Comparison of ENCODE assay signal across 24 cellular contexts in genomic region chr2:157790780-157791179, GRCh38.
A peak's percentile ranks its signal among the peaks of the same experiment; 100 is the strongest.
DNase-seq lines count a peak whose midpoint lies in the region; ATAC-seq and TF ChIP-seq lines count a peak whose summit lies in the region.
"Had no signal": no experiment of that assay in that cellular context is flagged by ENCODE, and none has a peak within 500 bp of the region (broad histone marks: within the 10 kb centered on the region; RNA-seq: fewer than 3 reads in every experiment).

No MANE protein-coding gene starts in this region.

- H3F3A ChIP-seq in neural progenitor cell (ENCODE audit: low read depth), result no peaks in the 10 kb centered on the region

- H3K4me3 Mint-ChIP-seq in neural progenitor cell, result no peak overlapping the region
- H3K4me3 Mint-ChIP-seq: activated naive CD8-positive, alpha-beta T cell treated with anti-CD3 and anti-CD28 coated beads for 36 hours; activated T-helper 1 cell treated with anti-CD3 and anti-CD28 coated beads, Interleukin-12 subunit alpha, Interleukin-12 subunit beta, Interleukin-2, Interleukin-4 antibody, amounts not matched to agents 30 ng/mL and 10 ng/mL and 1 ng/mL, durations not matched to agents 14 hours and 24 hours and 36 hours; CD14-positive monocyte; nephron had no signal

- H4K20me1 ChIP-seq in neural progenitor cell (ENCODE audit: low read depth), result no peaks in the 10 kb centered on the region

- no peaks in the 10 kb centered on the region for H3K27me3 Mint-ChIP-seq in neural progenitor cell (ENCODE audit: insufficient read depth, low read depth)
- H3K27me3 Mint-ChIP-seq: activated naive CD8-positive, alpha-beta T cell treated with anti-CD3 and anti-CD28 coated beads for 36 hours had no signal

- H3K27me3 ChIP-seq in WERI-Rb-1 (ENCODE audit: insufficient read depth, low read depth, severe bottlenecking) (no peaks in the 10 kb centered on the region), left ventricle myocardium inferior (ENCODE audit: low read depth) (no peaks in the 10 kb centered on the region), neural progenitor cell (no peaks in the 10 kb centered on the region), thoracic aorta (replicated peaks; ENCODE audit: insufficient read depth) (no peaks in the 10 kb centered on the region)
- H3K27me3 ChIP-seq: dorsolateral prefrontal cortex, vagina had no signal

- H3K79me2 ChIP-seq in neural progenitor cell (ENCODE audit: low read depth), result no peaks in the 10 kb centered on the region
- H3K79me2 ChIP-seq: parathyroid adenoma had no signal

- H3K4me2 ChIP-seq in neural progenitor cell, result peak overlapping the region; percentile 1

- no peaks in the 10 kb centered on the region for H3K9me3 Mint-ChIP-seq in neural progenitor cell
- H3K9me3 Mint-ChIP-seq: activated naive CD8-positive, alpha-beta T cell treated with anti-CD3 and anti-CD28 coated beads for 36 hours; activated T-helper 1 cell treated with anti-CD3 and anti-CD28 coated beads, Interleukin-12 subunit alpha, Interleukin-12 subunit beta, Interleukin-2, Interleukin-4 antibody, amounts not matched to agents 30 ng/mL and 10 ng/mL and 1 ng/mL, durations not matched to agents 14 hours and 24 hours and 36 hours; nephron had no signal

- no peaks in the 10 kb centered on the region; the same call in 1 of the 2 replicates for H3K36me3 ChIP-seq in WERI-Rb-1
- H3K36me3 ChIP-seq in left ventricle myocardium inferior, result no peaks in the 10 kb centered on the region
- no peaks in the 10 kb centered on the region for H3K36me3 ChIP-seq in neural progenitor cell
- H3K36me3 ChIP-seq in thoracic aorta, result no peaks in the 10 kb centered on the region
- H3K36me3 ChIP-seq: vagina had no signal

- H3K4me3 ChIP-seq in WERI-Rb-1 (ENCODE audit: low read depth, low read length), result no peak overlapping the region
- H3K4me3 ChIP-seq in left ventricle myocardium inferior, result no peak overlapping the region
- H3K4me3 ChIP-seq in neural progenitor cell, result no peak overlapping the region
- no peak overlapping the region for H3K4me3 ChIP-seq in thoracic aorta
- H3K4me3 ChIP-seq: dorsolateral prefrontal cortex, vagina had no signal

- TF ChIP-seq CTCF in WERI-Rb-1 (IDR thresholded peaks at IDR 0.05; ENCODE audit: low read depth, low read length) (no peak), left ventricle myocardium inferior (IDR thresholded peaks at IDR 0.05; ENCODE audit: borderline replicate concordance) (no peak), neural progenitor cell (IDR thresholded peaks at IDR 0.05) (no peak), thoracic aorta (IDR thresholded peaks at IDR 0.05) (no peak)

- intact Hi-C loops in left ventricle myocardium inferior (cut with micrococcal nuclease), result no loop called here

- H3K4me1 ChIP-seq in left ventricle myocardium inferior, result peaks cover 66% of the 10 kb centered on the region
- H3K4me1 ChIP-seq in neural progenitor cell, result peaks cover 43% of the 10 kb centered on the region
- peaks cover 40 to 70% of the 10 kb centered on the region in 2 donors for H3K4me1 ChIP-seq in thoracic aorta (ENCODE audit: control insufficient read depth in 1 of 2, low read depth in 2 of 2)

- ATAC-seq in thoracic aorta (ENCODE audit: insufficient number of reproducible peaks, low FRiP score, low read depth), result no peak
- ATAC-seq: SK-N-SH treated with all-trans-retinoic acid at 6 μM for 48 hours had no signal

- peak; percentile 22 for DNase-seq in WERI-Rb-1
- no peak for DNase-seq in left ventricle myocardium inferior
- no peak for DNase-seq in neural progenitor cell (ENCODE audit: low spot score)
- DNase-seq in thoracic aorta (ENCODE audit: low spot score), result no peak
- DNase-seq in DMS 273 (lab: John Stamatoyannopoulos, UW; ENCODE audit: unreplicated experiment), result no peak
- DNase-seq in stimulated activated naive CD4-positive, alpha-beta T cell (lab: John Stamatoyannopoulos, UW), result no peak
- no peak for DNase-seq in HT-29 (ENCODE audit: low spot score)
- DNase-seq: activated CD4-positive, alpha-beta T cell treated with anti-CD3 and anti-CD28 coated beads, Interleukin-2, amount 50 U/mL, for 1 hour; activated naive CD8-positive, alpha-beta T cell treated with anti-CD3 and anti-CD28 coated beads for 36 hours; cerebellar nuclear complex; dorsolateral prefrontal cortex; EL; H7; NCI-H1092; NCI-H1930; NCI-H2227 treated with DMSO at 0.1 percent for 48 hours; stimulated activated CD4-positive, alpha-beta T cell treated with anti-CD3 and anti-CD28 coated beads, Interleukin-1b, Interleukin-23, amount 100 ng/mL, for 48 hours had no signal

- no peak overlapping the region for H3K27ac ChIP-seq in WERI-Rb-1
- H3K27ac ChIP-seq in left ventricle myocardium inferior (replicated peaks), result peak overlapping the region; percentile 87
- no peak overlapping the region for H3K27ac ChIP-seq in neural progenitor cell
- H3K27ac ChIP-seq in thoracic aorta, result peak overlapping the region; percentile 75 to 87
- H3K27ac ChIP-seq: parathyroid adenoma, VCaP had no signal

- H3K9ac ChIP-seq in neural progenitor cell, result no peak overlapping the region
- H3K9ac ChIP-seq: parathyroid adenoma had no signal

- no peak overlapping the region for H3K27ac Mint-ChIP-seq in neural progenitor cell
- H3K27ac Mint-ChIP-seq: activated naive CD8-positive, alpha-beta T cell treated with anti-CD3 and anti-CD28 coated beads for 36 hours; activated T-helper 1 cell treated with anti-CD3 and anti-CD28 coated beads, Interleukin-12 subunit alpha, Interleukin-12 subunit beta, Interleukin-2, Interleukin-4 antibody, amounts not matched to agents 30 ng/mL and 10 ng/mL and 1 ng/mL, durations not matched to agents 14 hours and 24 hours and 36 hours; CD14-positive monocyte; nephron had no signal

- H2AFZ ChIP-seq in neural progenitor cell (replicated peaks), result no peak overlapping the region
- H2AFZ ChIP-seq: parathyroid adenoma had no signal

- no peaks in the 10 kb centered on the region for H3K9me3 ChIP-seq in WERI-Rb-1 (ENCODE audit: severe bottlenecking)
- H3K9me3 ChIP-seq in left ventricle myocardium inferior (replicated peaks), result no peaks in the 10 kb centered on the region
- no peaks in the 10 kb centered on the region for H3K9me3 ChIP-seq in neural progenitor cell (ENCODE audit: low read depth)
- no peaks in the 10 kb centered on the region for H3K9me3 ChIP-seq in thoracic aorta
- H3K9me3 ChIP-seq: vagina had no signal

- H3K4me1 Mint-ChIP-seq in neural progenitor cell, result peaks cover 29% of the 10 kb centered on the region
- H3K4me1 Mint-ChIP-seq: CD14-positive monocyte had no signal

- H3K36me3 Mint-ChIP-seq in neural progenitor cell, result peaks cover 8% of the 10 kb centered on the region

Comparison
In these comparisons a context has a peak if more than half of its experiments do, and no peak if none do; other contexts are left out.
1. H3K27ac ChIP-seq: peak in left ventricle myocardium inferior (single experiment) and thoracic aorta (2 of 2); none in WERI-Rb-1 (single experiment) and neural progenitor cell (single experiment).